ENCODE assay signal across 24 cellular contexts in the genomic region with DNA sequence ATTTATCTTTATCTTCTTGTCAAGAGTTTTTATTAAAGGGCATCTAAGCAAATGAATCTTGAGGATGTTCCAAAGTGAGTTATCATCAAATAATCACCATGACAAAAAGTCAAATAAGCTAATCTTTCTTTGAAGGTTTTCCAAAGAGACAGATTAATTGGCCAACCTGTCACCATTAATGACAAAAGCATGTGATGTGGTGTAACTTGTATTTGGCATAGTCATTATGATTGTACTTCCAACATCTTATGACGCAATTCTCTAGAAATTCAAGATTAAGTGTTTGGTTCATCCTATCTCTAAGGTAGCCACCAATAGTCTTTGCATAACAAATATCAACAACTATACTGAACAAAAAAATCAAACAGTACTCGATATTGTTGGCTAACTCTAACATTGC. TPM values are rescaled to one million over a fixed set of nuclear protein-coding genes. Genes with fewer than 3 reads are reported as not detected.
A peak's percentile ranks its signal among the peaks of the same experiment; 100 is the strongest.
DNase-seq lines count a peak whose midpoint lies in the region; ATAC-seq and TF ChIP-seq lines count a peak whose summit lies in the region.
"Had no signal": no experiment of that assay in that cellular context is flagged by ENCODE, and none has a peak within 500 bp of the region (broad histone marks: within the 10 kb centered on the region; RNA-seq: fewer than 3 reads in every experiment).

No MANE protein-coding gene starts in this region.

- in situ Hi-C loops in GM23248 (cut with MboI) (no loop called here), mammary epithelial cell (cut with MboI; ENCODE audit: low sequenced_read_pairs in 2 of 2) (no loop called here)

- H3K27ac ChIP-seq in ACC112 (ENCODE audit: low read depth, low read length) (peak overlapping the region; percentile 52), GM23248 (peak overlapping the region; percentile 47), mammary epithelial cell (ENCODE audit: insufficient read depth, low read depth, low read length) (peak overlapping the region; percentile 26), thyroid gland (peak overlapping the region in 1 of 3 donors; percentile 2)
- H3K27ac ChIP-seq: HL-60, VCaP had no signal

- H3K4me2 ChIP-seq in GM23248 (ENCODE audit: unreplicated experiment): peak overlapping the region; percentile 5
- H3K4me2 ChIP-seq in mammary epithelial cell (ENCODE audit: insufficient read depth, low read depth, low read length): no peak overlapping the region

- TF ChIP-seq CTCF in mammary epithelial cell (conservative IDR thresholded peaks at IDR 0.05 in 1 of 2, IDR thresholded peaks at IDR 0.05 in 1 of 2; ENCODE audit: extremely low read depth in 1 of 2, insufficient read depth in 1 of 2, low read depth in 1 of 2, low read length in 2 of 2) (no peak), mesothelial cell of epicardium (IDR thresholded peaks at IDR 0.05; ENCODE audit: unreplicated experiment) (no peak), thyroid gland (IDR thresholded peaks at IDR 0.05) (no peak), osteocyte (IDR thresholded peaks at IDR 0.05) (no peak)

- no peak for ATAC-seq in GM21390 (IDR thresholded peaks at IDR 0.05; ENCODE audit: unreplicated experiment)
- ATAC-seq: left cardiac atrium had no signal

- intact Hi-C loops in mammary epithelial cell (cut with micrococcal nuclease): no loop called here
- intact Hi-C loops in thyroid gland (cut with DNase I): no loop called here

- no peaks in the 10 kb centered on the region for H3K9me3 Mint-ChIP-seq in mesothelial cell of epicardium
- no peaks in the 10 kb centered on the region for H3K9me3 Mint-ChIP-seq in osteocyte (ENCODE audit: unreplicated experiment)
- H3K9me3 Mint-ChIP-seq: activated CD4-positive, alpha-beta memory T cell treated with anti-CD3 and anti-CD28 coated beads for 36 hours; H9 had no signal

- CTCF ChIA-PET in mammary epithelial cell (lab: Charles Lee; ENCODE audit: low non-redundant PET): no interaction called here

- H3K36me3 ChIP-seq in ACC112 (ENCODE audit: insufficient read depth, low read length) (no peaks in the 10 kb centered on the region), GM23248 (ENCODE audit: low read depth) (no peaks in the 10 kb centered on the region), mammary epithelial cell (ENCODE audit: insufficient read depth, low read length) (no peaks in the 10 kb centered on the region), thyroid gland (no peaks in the 10 kb centered on the region)
- H3K36me3 ChIP-seq: BE2C, uterus had no signal

- H3K27me3 Mint-ChIP-seq in mesothelial cell of epicardium (ENCODE audit: low read depth): no peaks in the 10 kb centered on the region
- no peaks in the 10 kb centered on the region for H3K27me3 Mint-ChIP-seq in osteocyte (ENCODE audit: unreplicated experiment)
- H3K27me3 Mint-ChIP-seq: activated CD4-positive, alpha-beta memory T cell treated with anti-CD3 and anti-CD28 coated beads for 36 hours had no signal

- H3K9me3 ChIP-seq in GM23248 (ENCODE audit: low read depth) (no peaks in the 10 kb centered on the region), mammary epithelial cell (replicated peaks; ENCODE audit: insufficient read depth, low read length) (no peaks in the 10 kb centered on the region), thyroid gland (no peaks in the 10 kb centered on the region)
- H3K9me3 ChIP-seq: BE2C, uterus had no signal

- H2AFZ ChIP-seq in ACC112 (ENCODE audit: low read length, unreplicated experiment) (no peak overlapping the region), GM23248 (no peak overlapping the region), mammary epithelial cell (ENCODE audit: low read depth, low read length) (no peak overlapping the region)

- no peak overlapping the region for H3K9ac ChIP-seq in GM23248
- H3K9ac ChIP-seq in mammary epithelial cell (ENCODE audit: insufficient read depth, low read length): no peak overlapping the region

- no peak overlapping the region for H3K4me3 Mint-ChIP-seq in mesothelial cell of epicardium
- H3K4me3 Mint-ChIP-seq in osteocyte (ENCODE audit: unreplicated experiment): no peak overlapping the region
- H3K4me3 Mint-ChIP-seq: activated CD4-positive, alpha-beta memory T cell treated with anti-CD3 and anti-CD28 coated beads for 36 hours; H9 had no signal

- peaks cover 29% of the 10 kb centered on the region for H3F3A ChIP-seq in GM23248 (ENCODE audit: insufficient read depth)

- DNase-seq in GM23248: peak; percentile 60
- DNase-seq in mammary epithelial cell: peak; percentile 24
- DNase-seq in mesothelial cell of epicardium (ENCODE audit: low spot score in 2 of 2, unreplicated experiment in 2 of 2): no peak
- no peak for DNase-seq in thyroid gland
- DNase-seq in osteocyte (ENCODE audit: extremely low spot score, unreplicated experiment): no peak
- DNase-seq: anterior cingulate cortex; BE2C; effector memory CD4-positive, alpha-beta T cell; foreskin melanocyte; H9; KBM-7; left cardiac atrium; NCI-H1105; NCI-H526; retina; Right ventricle myocardium superior; stimulated activated naive CD4-positive, alpha-beta T cell treated with Interleukin-2 at 50 U/mL for 16 hours; T-helper 1 cell; uterus had no signal

- no TSS peak for BruUV-seq in mammary epithelial cell (replicated peaks; lab: Mats Ljungman, UMichigan)

- dilution Hi-C loops in mammary epithelial cell (cut with HindIII; ENCODE audit: low sequenced_read_pairs): no loop called here

- H3K4me3 ChIP-seq in ACC112 (ENCODE audit: low read depth, low read length) (no peak overlapping the region), GM23248 (no peak overlapping the region), mammary epithelial cell (replicated peaks in 1 of 3; ENCODE audit: insufficient read depth in 1 of 3, low read depth in 2 of 3, low read length in 3 of 3) (no peak overlapping the region), thyroid gland (replicated peaks in 1 of 3) (no peak overlapping the region)
- H3K4me3 ChIP-seq: uterus had no signal

- H3K4me1 Mint-ChIP-seq in mesothelial cell of epicardium (peaks cover 24% of the 10 kb centered on the region), osteocyte (ENCODE audit: unreplicated experiment) (peaks cover 37% of the 10 kb centered on the region)

- no peaks in the 10 kb centered on the region for H3K9me2 ChIP-seq in GM23248 (ENCODE audit: insufficient read depth)

- H3K36me3 Mint-ChIP-seq in mesothelial cell of epicardium (peaks cover 2% of the 10 kb centered on the region), osteocyte (ENCODE audit: unreplicated experiment) (peaks cover 9% of the 10 kb centered on the region)
- H3K36me3 Mint-ChIP-seq: activated CD4-positive, alpha-beta memory T cell treated with anti-CD3 and anti-CD28 coated beads for 36 hours had no signal

- H3K27me3 ChIP-seq in ACC112 (ENCODE audit: insufficient read depth, low read length) (no peaks in the 10 kb centered on the region), GM23248 (replicated peaks; ENCODE audit: insufficient read depth) (no peaks in the 10 kb centered on the region), mammary epithelial cell (ENCODE audit: insufficient read depth, low read length) (no peaks in the 10 kb centered on the region), thyroid gland (no peaks in the 10 kb centered on the region)
- H3K27me3 ChIP-seq: BE2C, uterus had no signal

- H3K79me2 ChIP-seq in ACC112 (ENCODE audit: control insufficient read depth, insufficient read depth, low read length, unreplicated experiment): peaks cover 90% of the 10 kb centered on the region
- H3K79me2 ChIP-seq in GM23248 (ENCODE audit: insufficient read depth): peaks cover 100% of the 10 kb centered on the region
- H3K79me2 ChIP-seq in mammary epithelial cell (ENCODE audit: insufficient read depth, low read length): peaks cover 88% of the 10 kb centered on the region

- H3K27ac Mint-ChIP-seq in mesothelial cell of epicardium (peak overlapping the region; percentile 50), osteocyte (ENCODE audit: unreplicated experiment) (no peak overlapping the region)

- peaks cover 2% of the 10 kb centered on the region; the same call in 1 of the 2 replicates for H4K20me1 ChIP-seq in GM23248 (ENCODE audit: insufficient read depth)
- no peaks in the 10 kb centered on the region for H4K20me1 ChIP-seq in mammary epithelial cell (ENCODE audit: insufficient read depth, low read length)

- 12% methylated on average over 2 of the region's 2 CpGs for WGBS in GM23248 (ENCODE audit: low coverage in 1 of 2, low lambda C conversion rate in 2 of 2, missing lambda C conversion rate in 2 of 2), 2 experiments
- 35% methylated on average over 2 of the region's 2 CpGs for WGBS in mammary epithelial cell (ENCODE audit: low coverage, missing lambda C conversion rate)
- 85 to 89% methylated on average over 2 of the region's 2 CpGs for WGBS in thyroid gland, 2 donors

- peaks cover 15% of the 10 kb centered on the region for H3K4me1 ChIP-seq in ACC112 (ENCODE audit: control insufficient read depth, insufficient read depth, low read length, unreplicated experiment)
- H3K4me1 ChIP-seq in GM23248 (ENCODE audit: insufficient read depth): peaks cover 31% of the 10 kb centered on the region
- H3K4me1 ChIP-seq in mammary epithelial cell (ENCODE audit: insufficient read depth, low read length): peaks cover 7% of the 10 kb centered on the region
- peaks cover 17 to 20% of the 10 kb centered on the region in 2 donors for H3K4me1 ChIP-seq in thyroid gland
- H3K4me1 ChIP-seq: BE2C, uterus had no signal

- TF ChIP-seq POLR2A in thyroid gland (IDR thresholded peaks at IDR 0.05): no peak

RNA-seq across cellular contexts. Expression of a gene that starts 28.6 kb away (rescaled TPM):
- total RNA-seq in GM23248 (2014; rRNA removed; shearing (Covaris generic)): 91.7 and 99.3 TPM in 2 replicates
- 72.3 and 87.1 TPM in 2 replicates for polyA plus RNA-seq in GM23248 (2016; fragmentation: Nextera tagmentation; extraction: Ambion mirVana)
- 10 to 100 TPM; 54.8 to 61.3 TPM for total RNA-seq in mammary epithelial cell
- polyA plus RNA-seq in mammary epithelial cell: 60.1 TPM
- polyA minus RNA-seq in mammary epithelial cell: 22.9 TPM
- total RNA-seq in mesothelial cell of epicardium: 124 to 128 TPM (median 125 TPM) in 3 replicates
- 10 to 100 TPM; 50.9 to 80.1 (median 69.0) TPM for total RNA-seq in thyroid gland
- 161 and 169 TPM in 2 replicates for total RNA-seq in osteocyte

Comparison
In these comparisons a context has a peak if more than half of its experiments do, and no peak if none do; other contexts are left out.
1. DNase-seq: peak in GM23248 (single experiment) and mammary epithelial cell (single experiment); none in mesothelial cell of epicardium (0 of 2), thyroid gland (0 of 2) and osteocyte (single experiment).